22 cellular contexts compared by ENCODE assay signal in the genomic region with DNA sequence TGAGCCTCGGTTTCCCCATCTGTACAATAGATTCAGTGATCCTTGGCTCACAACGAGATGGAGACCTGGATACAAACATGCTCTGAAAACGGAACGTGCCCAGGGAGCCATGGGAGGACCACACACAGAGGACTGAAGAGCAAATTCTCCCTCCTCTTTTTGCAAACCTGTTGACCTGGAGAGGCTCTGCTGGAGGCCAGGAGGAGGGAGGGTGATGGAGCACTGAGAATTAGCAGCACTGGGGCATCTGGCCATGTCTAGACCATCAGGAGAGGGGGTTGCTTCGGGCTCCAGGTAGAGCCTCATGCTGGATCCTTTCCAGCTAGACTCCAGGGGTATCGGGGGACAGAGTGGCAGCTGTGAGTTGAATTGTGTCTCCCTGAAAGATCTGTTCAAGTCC.
"Had no signal": no experiment of that assay in that cellular context is flagged by ENCODE, and none has a peak within 500 bp of the region (broad histone marks: within the 10 kb centered on the region; RNA-seq: fewer than 3 reads in every experiment).

No MANE protein-coding gene starts in this region.

- H3K4me1 Mint-ChIP-seq: central memory CD8-positive, alpha-beta T cell; naive thymus-derived CD8-positive, alpha-beta T cell; stimulated activated effector memory CD8-positive, alpha-beta T cell treated with anti-CD3 and anti-CD28 coated beads, Interleukin-12 subunit alpha, Interleukin-12 subunit beta, amount 100 ng/mL, for 72 hours had no signal

- H3K27ac Mint-ChIP-seq: effector memory CD8-positive, alpha-beta T cell; naive thymus-derived CD8-positive, alpha-beta T cell; stimulated activated effector memory CD8-positive, alpha-beta T cell treated with anti-CD3 and anti-CD28 coated beads, Interleukin-12 subunit alpha, Interleukin-12 subunit beta, amount 100 ng/mL, for 72 hours had no signal

- H3K9me3 Mint-ChIP-seq: central memory CD8-positive, alpha-beta T cell; effector memory CD8-positive, alpha-beta T cell; naive thymus-derived CD8-positive, alpha-beta T cell; nephron progenitor cell; stimulated activated effector memory CD8-positive, alpha-beta T cell treated with anti-CD3 and anti-CD28 coated beads, Interleukin-12 subunit alpha, Interleukin-12 subunit beta, amount 100 ng/mL, for 72 hours had no signal

- H3K4me3 ChIP-seq: left lung, prostate gland, right atrium auricular region, stomach, testis, tibial artery, upper lobe of left lung had no signal

- H3K36me3 ChIP-seq: left lung, neutrophil, prostate gland, right atrium auricular region, stomach, tibial artery, upper lobe of left lung had no signal

- ATAC-seq: effector memory CD8-positive, alpha-beta T cell; left lung; naive thymus-derived CD8-positive, alpha-beta T cell; sciatic nerve; stimulated activated effector memory CD8-positive, alpha-beta T cell treated with anti-CD3 and anti-CD28 coated beads, Interleukin-12 subunit alpha, Interleukin-12 subunit beta, amount 100 ng/mL, for 72 hours had no signal

- H3K27ac ChIP-seq: left lung, neutrophil, parathyroid adenoma, prostate gland, right atrium auricular region, stomach, testis, tibial artery, upper lobe of left lung had no signal

- H3K9me3 ChIP-seq: left lung, neutrophil, prostate gland, right atrium auricular region, stomach, testis, tibial artery, upper lobe of left lung had no signal

- DNase-seq: cortex of kidney; effector memory CD8-positive, alpha-beta T cell; kidney; left lung; mesenchymal stem cell; midbrain; naive thymus-derived CD8-positive, alpha-beta T cell; nephron progenitor cell; stimulated activated CD4-positive, alpha-beta T cell treated with anti-CD3 and anti-CD28 coated beads, Interleukin-2, amount 100 ng/mL, for 24 hours; stimulated activated CD4-positive, alpha-beta T cell treated with anti-CD3 and anti-CD28 coated beads, Interleukin-4, amount 100 ng/mL, for 24 hours; stimulated activated naive CD4-positive, alpha-beta T cell treated with Interleukin-2 at 50 U/mL for 16 hours; stomach; testis; tibial artery had no signal

- H3K4me3 Mint-ChIP-seq: central memory CD8-positive, alpha-beta T cell; effector memory CD8-positive, alpha-beta T cell; naive thymus-derived CD8-positive, alpha-beta T cell; nephron progenitor cell; stimulated activated effector memory CD8-positive, alpha-beta T cell treated with anti-CD3 and anti-CD28 coated beads, Interleukin-12 subunit alpha, Interleukin-12 subunit beta, amount 100 ng/mL, for 72 hours had no signal

- H3K27me3 ChIP-seq: right atrium auricular region, testis, upper lobe of left lung had no signal

- H3K36me3 Mint-ChIP-seq: naive thymus-derived CD8-positive, alpha-beta T cell; stimulated activated effector memory CD8-positive, alpha-beta T cell treated with anti-CD3 and anti-CD28 coated beads, Interleukin-12 subunit alpha, Interleukin-12 subunit beta, amount 100 ng/mL, for 72 hours had no signal

- H3K4me1 ChIP-seq: left lung, parathyroid adenoma, prostate gland, right atrium auricular region, stomach, testis, tibial artery, upper lobe of left lung had no signal
